In genomic region chr11:1081601-1082311, GRCh38 we compare ENCODE assay signal across 24 cellular contexts. TPM values are rescaled to one million over a fixed set of nuclear protein-coding genes. Genes with fewer than 3 reads are reported as not detected.
DNase-seq lines count a peak whose midpoint lies in the region; ATAC-seq and TF ChIP-seq lines count a peak whose summit lies in the region.
"Had no signal": no experiment of that assay in that cellular context is flagged by ENCODE, and none has a peak within 500 bp of the region (broad histone marks: within the 10 kb centered on the region; RNA-seq: fewer than 3 reads in every experiment).

No MANE protein-coding gene starts in this region.

- DNase-seq in activated T-cell treated with anti-CD3 and anti-CD28 coated beads, Interleukin-2, amount 50 U/mL, for 4 hours, result peak; percentile 3
- DNase-seq in activated T-cell treated with anti-CD3 and anti-CD28 coated beads, Interleukin-2, amount 50 U/mL, for 24 hours, result no peak
- DNase-seq in RWPE2 (ENCODE audit: low spot score), result peak; percentile 62
- DNase-seq in glutamatergic neuron, result peak; percentile 16
- DNase-seq in posterior vena cava (ENCODE audit: low spot score), result peak; percentile 76
- DNase-seq in A172 (ENCODE audit: low spot score), result no peak
- DNase-seq in NCI-H1694 treated with DMSO at 0.1 percent for 48 hours (lab: John Stamatoyannopoulos, UW), result no peak
- DNase-seq in GM20000 (ENCODE audit: low spot score), result no peak
- DNase-seq: activated CD4-positive, alpha-beta T cell treated with anti-CD3 and anti-CD28 coated beads for 36 hours; IMR-90; NCI-H1092 treated with DMSO at 0.1 percent for 48 hours; NCI-H446 treated with DMSO at 0.1 percent for 48 hours; NK-92 treated with Interleukin-12 subunit alpha and Interleukin-12 subunit beta, amount 100 ng/mL, for 24 hours; nucleus accumbens; stimulated activated CD4-positive, alpha-beta T cell treated with anti-CD3 and anti-CD28 coated beads, Interleukin-12 subunit alpha, Interleukin-12 subunit beta, amount 100 ng/mL, for 4 hours; stimulated activated naive CD4-positive, alpha-beta T cell treated with Interleukin-2 at 50 U/mL for 16 hours had no signal

- no peak overlapping the region for H3K27ac Mint-ChIP-seq in activated T-cell treated with anti-CD3 and anti-CD28 coated beads, Interleukin-2, amount 50 U/mL, for 24 hours
- H3K27ac Mint-ChIP-seq in glutamatergic neuron (ENCODE audit: unreplicated experiment), result no peak overlapping the region
- H3K27ac Mint-ChIP-seq: activated CD4-positive, alpha-beta T cell treated with anti-CD3 and anti-CD28 coated beads for 36 hours; activated naive CD8-positive, alpha-beta T cell; activated T-helper 1 cell treated with anti-CD3 and anti-CD28 coated beads, Interleukin-12 subunit alpha, Interleukin-12 subunit beta, Interleukin-2, Interleukin-4 antibody, amounts not matched to agents 30 ng/mL and 10 ng/mL and 1 ng/mL, durations not matched to agents 14 hours and 24 hours and 36 hours; memory B cell had no signal

- intact Hi-C loops in posterior vena cava (cut with DNase I), result no loop called here

- no peak for TF ChIP-seq CTCF in RWPE2 (IDR thresholded peaks at IDR 0.05; ENCODE audit: poor library complexity, severe bottlenecking)
- TF ChIP-seq CTCF in glutamatergic neuron (IDR thresholded peaks at IDR 0.05; ENCODE audit: partially characterized antibody, unreplicated experiment), result no peak
- no peak for TF ChIP-seq CTCF in GM20000 (IDR thresholded peaks at IDR 0.05; ENCODE audit: extremely low read depth, missing control alignments)

- no peaks in the 10 kb centered on the region for H3K27me3 ChIP-seq in RWPE2 (ENCODE audit: insufficient read depth, poor library complexity, severe bottlenecking)
- H3K27me3 ChIP-seq: SJCRH30 had no signal

- ATAC-seq in activated T-cell treated with anti-CD3 and anti-CD28 coated beads, Interleukin-2, amount 50 U/mL, for 4 hours, result no peak
- no peak for ATAC-seq in RWPE2 (ENCODE audit: low read depth)
- ATAC-seq: activated CD4-positive, alpha-beta T cell treated with anti-CD3 and anti-CD28 coated beads for 36 hours had no signal

- no peak overlapping the region for H3K4me3 Mint-ChIP-seq in activated T-cell treated with anti-CD3 and anti-CD28 coated beads, Interleukin-2, amount 50 U/mL, for 4 hours
- H3K4me3 Mint-ChIP-seq in activated T-cell treated with anti-CD3 and anti-CD28 coated beads, Interleukin-2, amount 50 U/mL, for 24 hours, result no peak overlapping the region
- no peak overlapping the region for H3K4me3 Mint-ChIP-seq in glutamatergic neuron (ENCODE audit: unreplicated experiment)
- H3K4me3 Mint-ChIP-seq: activated CD4-positive, alpha-beta T cell treated with anti-CD3 and anti-CD28 coated beads for 36 hours; activated naive CD8-positive, alpha-beta T cell; activated T-helper 1 cell treated with anti-CD3 and anti-CD28 coated beads, Interleukin-12 subunit alpha, Interleukin-12 subunit beta, Interleukin-2, Interleukin-4 antibody, amounts not matched to agents 30 ng/mL and 10 ng/mL and 1 ng/mL, durations not matched to agents 14 hours and 24 hours and 36 hours; central memory CD8-positive, alpha-beta T cell; memory B cell had no signal

- H3K36me3 Mint-ChIP-seq in activated T-cell treated with anti-CD3 and anti-CD28 coated beads, Interleukin-2, amount 50 U/mL, for 4 hours (ENCODE audit: insufficient read depth), result no peaks in the 10 kb centered on the region
- H3K36me3 Mint-ChIP-seq in activated T-cell treated with anti-CD3 and anti-CD28 coated beads, Interleukin-2, amount 50 U/mL, for 24 hours (ENCODE audit: low read depth), result no peaks in the 10 kb centered on the region
- no peaks in the 10 kb centered on the region for H3K36me3 Mint-ChIP-seq in glutamatergic neuron (ENCODE audit: unreplicated experiment)
- H3K36me3 Mint-ChIP-seq: activated naive CD8-positive, alpha-beta T cell; memory B cell had no signal

- peaks cover 15% of the 10 kb centered on the region for H3K4me1 ChIP-seq in RWPE2 (ENCODE audit: insufficient read depth, poor library complexity, severe bottlenecking)

- no peak overlapping the region for H3K4me3 ChIP-seq in RWPE2 (ENCODE audit: severe bottlenecking)
- H3K4me3 ChIP-seq: SJCRH30 had no signal

- H3K36me3 ChIP-seq in RWPE2 (ENCODE audit: low read depth), result no peaks in the 10 kb centered on the region
- H3K36me3 ChIP-seq: SJCRH30 had no signal

- H3K4me1 Mint-ChIP-seq in activated T-cell treated with anti-CD3 and anti-CD28 coated beads, Interleukin-2, amount 50 U/mL, for 4 hours (ENCODE audit: low read depth), result no peaks in the 10 kb centered on the region
- no peaks in the 10 kb centered on the region for H3K4me1 Mint-ChIP-seq in activated T-cell treated with anti-CD3 and anti-CD28 coated beads, Interleukin-2, amount 50 U/mL, for 24 hours (ENCODE audit: low read depth)
- no peaks in the 10 kb centered on the region for H3K4me1 Mint-ChIP-seq in glutamatergic neuron (ENCODE audit: low read depth, unreplicated experiment)
- H3K4me1 Mint-ChIP-seq: activated CD4-positive, alpha-beta T cell treated with anti-CD3 and anti-CD28 coated beads for 36 hours; central memory CD8-positive, alpha-beta T cell; memory B cell had no signal

- H3K27ac ChIP-seq in RWPE2 (ENCODE audit: poor library complexity, severe bottlenecking), result no peak overlapping the region
- H3K27ac ChIP-seq: SJCRH30 had no signal

- H3K9me3 Mint-ChIP-seq in activated T-cell treated with anti-CD3 and anti-CD28 coated beads, Interleukin-2, amount 50 U/mL, for 4 hours, result no peaks in the 10 kb centered on the region
- H3K9me3 Mint-ChIP-seq in activated T-cell treated with anti-CD3 and anti-CD28 coated beads, Interleukin-2, amount 50 U/mL, for 24 hours, result no peaks in the 10 kb centered on the region
- H3K9me3 Mint-ChIP-seq in glutamatergic neuron (ENCODE audit: unreplicated experiment), result peaks cover 1% of the 10 kb centered on the region
- H3K9me3 Mint-ChIP-seq: activated T-helper 1 cell treated with anti-CD3 and anti-CD28 coated beads, Interleukin-12 subunit alpha, Interleukin-12 subunit beta, Interleukin-2, Interleukin-4 antibody, amounts not matched to agents 30 ng/mL and 10 ng/mL and 1 ng/mL, durations not matched to agents 14 hours and 24 hours and 36 hours; central memory CD8-positive, alpha-beta T cell; memory B cell had no signal

- H3K27me3 Mint-ChIP-seq in activated T-cell treated with anti-CD3 and anti-CD28 coated beads, Interleukin-2, amount 50 U/mL, for 4 hours (ENCODE audit: low read depth), result no peaks in the 10 kb centered on the region
- H3K27me3 Mint-ChIP-seq in activated T-cell treated with anti-CD3 and anti-CD28 coated beads, Interleukin-2, amount 50 U/mL, for 24 hours, result no peaks in the 10 kb centered on the region
- no peaks in the 10 kb centered on the region for H3K27me3 Mint-ChIP-seq in glutamatergic neuron (ENCODE audit: unreplicated experiment)
- H3K27me3 Mint-ChIP-seq: activated CD4-positive, alpha-beta T cell treated with anti-CD3 and anti-CD28 coated beads for 36 hours; activated naive CD8-positive, alpha-beta T cell; central memory CD8-positive, alpha-beta T cell had no signal

- H3K9me3 ChIP-seq in RWPE2 (ENCODE audit: severe bottlenecking), result no peaks in the 10 kb centered on the region
- H3K9me3 ChIP-seq: SJCRH30 had no signal

RNA-seq across cellular contexts. Expression of gene MUC2, which starts 7.1 kb away (rescaled TPM):
- total RNA-seq in activated T-cell treated with anti-CD3 and anti-CD28 coated beads, Interleukin-2, amount 50 U/mL, for 4 hours, result under 1 TPM; 0.08 to 0.30 (median 0.24) TPM
- total RNA-seq in glutamatergic neuron (ENCODE audit: unreplicated experiment) (not detected), posterior vena cava (under 1 TPM in 1 of 2 donors, not detected in 1; 0.05 TPM)
- not detected in 2 replicates for total RNA-seq in A172 (2014; rRNA removed; shearing (Covaris generic))
- total RNA-seq: activated CD4-positive, alpha-beta T cell treated with anti-CD3 and anti-CD28 coated beads for 36 hours; activated T-helper 1 cell treated with anti-CD3 and anti-CD28 coated beads, Interleukin-12 subunit alpha, Interleukin-12 subunit beta, Interleukin-2, Interleukin-4 antibody, amounts not matched to agents 30 ng/mL and 10 ng/mL and 1 ng/mL, durations not matched to agents 14 hours and 24 hours and 36 hours; G401; IMR-90; myocyte; renal cortical epithelial cell had no signal

RNA-seq across cellular contexts. Expression of gene MUC6, which starts 45.2 kb away (rescaled TPM):
- total RNA-seq in activated T-cell treated with anti-CD3 and anti-CD28 coated beads, Interleukin-2, amount 50 U/mL, for 4 hours, result under 1 TPM in 1 of 3 donors, not detected in 2; 0.30 TPM
- not detected for total RNA-seq in glutamatergic neuron (ENCODE audit: unreplicated experiment)
- not detected for total RNA-seq in posterior vena cava
- total RNA-seq in A172 (2014; rRNA removed; shearing (Covaris generic)), result not detected in 2 replicates
- total RNA-seq: activated CD4-positive, alpha-beta T cell treated with anti-CD3 and anti-CD28 coated beads for 36 hours; activated T-helper 1 cell treated with anti-CD3 and anti-CD28 coated beads, Interleukin-12 subunit alpha, Interleukin-12 subunit beta, Interleukin-2, Interleukin-4 antibody, amounts not matched to agents 30 ng/mL and 10 ng/mL and 1 ng/mL, durations not matched to agents 14 hours and 24 hours and 36 hours; G401; IMR-90; myocyte; renal cortical epithelial cell; SJCRH30 had no signal

Comparison
In these comparisons a context has a peak if more than half of its experiments do, and no peak if none do; other contexts are left out.
1. DNase-seq: peak in activated T-cell treated with anti-CD3 and anti-CD28 coated beads, Interleukin-2, amount 50 U/mL, for 4 hours (single experiment), RWPE2 (single experiment), glutamatergic neuron (single experiment) and posterior vena cava (single experiment); none in activated T-cell treated with anti-CD3 and anti-CD28 coated beads, Interleukin-2, amount 50 U/mL, for 24 hours (single experiment), A172 (single experiment), NCI-H1694 treated with DMSO at 0.1 percent for 48 hours (single experiment) and GM20000 (single experiment).